Comparison of ENCODE assay signal across 9 cellular contexts in genomic region chr6:1611572-1612385, GRCh38. TPM values are rescaled to one million over a fixed set of nuclear protein-coding genes. Genes with fewer than 3 reads are reported as not detected.
A peak's percentile ranks its signal among the peaks of the same experiment; 100 is the strongest.
DNase-seq lines count a peak whose midpoint lies in the region; ATAC-seq and TF ChIP-seq lines count a peak whose summit lies in the region.
"Had no signal": no experiment of that assay in that cellular context is flagged by ENCODE, and none has a peak within 500 bp of the region (broad histone marks: within the 10 kb centered on the region; RNA-seq: fewer than 3 reads in every experiment).

No MANE protein-coding gene starts in this region.

- peak overlapping the region; percentile 76 for H3K9ac ChIP-seq in PC-3 (ENCODE audit: low read length)

- DNase-seq in NCI-H1417 (lab: John Stamatoyannopoulos, UW) (peak; percentile 4 to 48 (median 38)), NCI-H1417 treated with DMSO at 0.1 percent for 48 hours (lab: John Stamatoyannopoulos, UW) (no peak), PC-3 (peak; percentile 36), neural crest cell (ENCODE audit: low read depth, low spot score) (no peak), NCI-H1105 treated with DMSO at 0.1 percent for 48 hours (lab: John Stamatoyannopoulos, UW) (no peak), left colon (no peak)
- DNase-seq in effector memory CD4-positive, alpha-beta T cell, result no peak

- H3K4me3 ChIP-seq in PC-3 (ENCODE audit: low read length), result peak overlapping the region; percentile 80
- H3K4me3 ChIP-seq in effector memory CD4-positive, alpha-beta T cell (ENCODE audit: insufficient read depth, low read depth, low read length, poor library complexity, severe bottlenecking), result peak overlapping the region; percentile 45

- H3F3A ChIP-seq in PC-3 (ENCODE audit: low read length, unreplicated experiment), result no peaks in the 10 kb centered on the region

- POLR2A ChIA-PET in PC-3 (lab: Charles Lee; ENCODE audit: unreplicated experiment), result interaction anchor here (0.6 to 1.0 kb wide), 3 partner anchors 75 to 1375 kb away, joined by 4 to 6 read pairs (median 4); no protein-coding TSS in a partner anchor

- H3K9me2 ChIP-seq in PC-3 (replicated peaks; ENCODE audit: low read length), result no peaks in the 10 kb centered on the region

- H3K27me3 ChIP-seq in PC-3 (ENCODE audit: low read length), result no peaks in the 10 kb centered on the region
- peaks cover 71% of the 10 kb centered on the region for H3K27me3 ChIP-seq in effector memory CD4-positive, alpha-beta T cell (replicated peaks; ENCODE audit: control insufficient read depth, insufficient read depth, low read length, poor library complexity, severe bottlenecking)

- no peaks in the 10 kb centered on the region for H3K9me3 ChIP-seq in PC-3 (ENCODE audit: low read length)
- H3K9me3 ChIP-seq in effector memory CD4-positive, alpha-beta T cell (ENCODE audit: control insufficient read depth, low read length), result no peaks in the 10 kb centered on the region

- H3K27ac Mint-ChIP-seq in neural crest cell (ENCODE audit: unreplicated experiment), result no peak overlapping the region

- ATAC-seq in PC-3 (no peak; the same call in 1 of the 2 replicates), HG03378 (IDR thresholded peaks at IDR 0.05; ENCODE audit: unreplicated experiment) (no peak), left colon (no peak)

- H3K27ac ChIP-seq in PC-3 (ENCODE audit: low read length), result peak overlapping the region; percentile 17; the same call in 1 of the 2 replicates
- no peak overlapping the region for H3K27ac ChIP-seq in effector memory CD4-positive, alpha-beta T cell (ENCODE audit: insufficient read depth, low read length, poor library complexity, severe bottlenecking)
- H3K27ac ChIP-seq: C4-2B had no signal

- no peaks in the 10 kb centered on the region for H3K36me3 ChIP-seq in PC-3 (ENCODE audit: low read depth, low read length)
- no peaks in the 10 kb centered on the region for H3K36me3 ChIP-seq in effector memory CD4-positive, alpha-beta T cell (ENCODE audit: control insufficient read depth, insufficient read depth, low read length)

- H3K9me3 Mint-ChIP-seq in neural crest cell, result no peaks in the 10 kb centered on the region

- peaks cover 16% of the 10 kb centered on the region for H4K20me1 ChIP-seq in PC-3 (ENCODE audit: low read length)

- peaks cover 2% of the 10 kb centered on the region for H3K36me3 Mint-ChIP-seq in neural crest cell (ENCODE audit: low read depth)

- peak overlapping the region; percentile 92 for H3K4me3 Mint-ChIP-seq in neural crest cell

- peaks cover 43% of the 10 kb centered on the region for H3K79me2 ChIP-seq in PC-3 (ENCODE audit: low read length)

- TF ChIP-seq CTCF in PC-3 (conservative IDR thresholded peaks at IDR 0.05; ENCODE audit: low read depth, low read length) (no peak), neural crest cell (conservative IDR thresholded peaks at IDR 0.05) (no peak)

- H3K4me1 Mint-ChIP-seq in neural crest cell, result peaks cover 43% of the 10 kb centered on the region

- H3K27me3 Mint-ChIP-seq in neural crest cell (ENCODE audit: low read depth), result peaks cover 75% of the 10 kb centered on the region

- 0 out of 2 replicates have a peak, but pooled peaks cover 4% of the 10 kb centered on the region for H3K4me1 ChIP-seq in PC-3 (ENCODE audit: insufficient read depth, low read length)
- H3K4me1 ChIP-seq in effector memory CD4-positive, alpha-beta T cell (ENCODE audit: control insufficient read depth, insufficient read depth, low read length, poor library complexity, severe bottlenecking), result peaks cover 41% of the 10 kb centered on the region

- CTCF ChIA-PET in PC-3 (lab: Charles Lee), result interaction anchor here (0.6 to 2.0 kb wide), 8 partner anchors 34 to 624 kb away, joined by 3 to 15 read pairs (median 4); no protein-coding TSS in a partner anchor

- peak overlapping the region; percentile 91 for H3K4me2 ChIP-seq in PC-3 (ENCODE audit: low read length)

- intact Hi-C loops in PC-3 (cut with micrococcal nuclease) (loop anchor here (1.0 to 5.0 kb wide), 5 partner anchors 67 to 301 kb away; no protein-coding TSS in a partner anchor), left colon (cut with DNase I, micrococcal nuclease) (no loop called here)

- BruUV-seq in PC-3 (replicated peaks; lab: Mats Ljungman, UMichigan), result TSS peak; percentile 78

- H2AFZ ChIP-seq in PC-3 (ENCODE audit: low read length), result peak overlapping the region; percentile 45

RNA-seq across cellular contexts. Expression of gene FOXC1, which starts 2.1 kb away (rescaled TPM):
- total RNA-seq in PC-3 (2014; rRNA removed), result 7.3 and 12.0 TPM in 2 replicates
- total RNA-seq in neural crest cell, result 1.7 and 1.8 TPM in 2 replicates
- 1 to 10 TPM in 1 of 2 donors, under 1 TPM in 1; 0.82 to 1.5 TPM for total RNA-seq in left colon

Comparison
In these comparisons a context has a peak if more than half of its experiments do, and no peak if none do; other contexts are left out.
1. DNase-seq: peak in NCI-H1417 (3 of 3) and PC-3 (single experiment); none in NCI-H1417 treated with DMSO at 0.1 percent for 48 hours (single experiment), effector memory CD4-positive, alpha-beta T cell (0 of 3), neural crest cell (single experiment), NCI-H1105 treated with DMSO at 0.1 percent for 48 hours (single experiment) and left colon (0 of 2).